22 cellular contexts compared by ENCODE assay signal in genomic region chr1:169031566-169032224, GRCh38.
DNase-seq lines count a peak whose midpoint lies in the region; ATAC-seq, FAIRE-seq and TF ChIP-seq lines count a peak whose summit lies in the region.
"Had no signal": no experiment of that assay in that cellular context is flagged by ENCODE, and none has a peak within 500 bp of the region (broad histone marks: within the 10 kb centered on the region; RNA-seq: fewer than 3 reads in every experiment).

No MANE protein-coding gene starts in this region.

- no peaks in the 10 kb centered on the region for H3K9me3 ChIP-seq in K562 (replicated peaks; ENCODE audit: control insufficient read depth, insufficient read depth, low read depth, low read length)
- no peaks in the 10 kb centered on the region for H3K9me3 ChIP-seq in lower lobe of right lung
- H3K9me3 ChIP-seq: colonic mucosa, suprapubic skin had no signal

- ATAC-seq in K562: no peak
- ATAC-seq in esophagus mucosa: no peak
- no peak for ATAC-seq in HG02763 (IDR thresholded peaks at IDR 0.05; ENCODE audit: unreplicated experiment)
- no peak for ATAC-seq in lower lobe of right lung
- ATAC-seq: left cardiac atrium had no signal

- H2AFZ ChIP-seq in K562 (ENCODE audit: low read depth, low read length): no peak overlapping the region

- H3K4ac ChIP-seq in mesendoderm (ENCODE audit: low read depth, low read length): no peak overlapping the region

- H3K36me3 ChIP-seq in K562 (ENCODE audit: control insufficient read depth, insufficient read depth, low read length) (no peaks in the 10 kb centered on the region), mesendoderm (ENCODE audit: control insufficient read depth, insufficient read depth, low read length) (no peaks in the 10 kb centered on the region), lower lobe of right lung (no peaks in the 10 kb centered on the region)
- H3K36me3 ChIP-seq: colonic mucosa, suprapubic skin had no signal

- 0 out of 5 replicates have a peak, but pooled peaks cover 0 to 2% of the 10 kb centered on the region in 2 experiments for H3K27me3 ChIP-seq in K562 (ENCODE audit: control insufficient read depth in 2 of 2, insufficient read depth in 2 of 2, low read length in 2 of 2)
- no peaks in the 10 kb centered on the region for H3K27me3 ChIP-seq in mesendoderm (ENCODE audit: insufficient read depth, low read length, poor library complexity)
- no peaks in the 10 kb centered on the region for H3K27me3 ChIP-seq in lower lobe of right lung (ENCODE audit: low read depth)
- H3K27me3 ChIP-seq: colonic mucosa, suprapubic skin had no signal

- H2BK120ac ChIP-seq in mesendoderm (ENCODE audit: low read depth, low read length): no peak overlapping the region

- FAIRE-seq in K562 (lab: Jason Lieb, UNC): no peak
- FAIRE-seq: G401.6 had no signal

- H3K9ac ChIP-seq in K562 (ENCODE audit: insufficient read depth in 1 of 2, low read depth in 2 of 2, low read length in 2 of 2) (no peak overlapping the region), mesendoderm (ENCODE audit: low read length) (no peak overlapping the region)

- TF ChIP-seq RAD21 in K562 (CRISPR knock-in tag; conservative IDR thresholded peaks at IDR 0.05 in 1 of 2, IDR thresholded peaks at IDR 0.05 in 1 of 2): no peak

- no TSS peak for BruUV-seq in K562 (replicated peaks; lab: Mats Ljungman, UMichigan)

- no peak for TF ChIP-seq EP300 in K562 (IDR thresholded peaks at IDR 0.05; ENCODE audit: low read length)

- H4K8ac ChIP-seq in mesendoderm (ENCODE audit: low read depth, low read length): no peak overlapping the region

- no peak overlapping the region for H2BK15ac ChIP-seq in mesendoderm (replicated peaks; ENCODE audit: low read depth)

- H2BK5ac ChIP-seq in mesendoderm (ENCODE audit: low read length): no peak overlapping the region

- WGBS in K562 (ENCODE audit: insufficient coverage, low coverage, missing lambda C conversion rate): 3% methylated on average over 5 of the region's 5 CpGs
- WGBS in mesendoderm (ENCODE audit: extremely low coverage, insufficient coverage, low lambda C conversion rate): no CpG with 5 or more reads among the region's 5 CpGs

- no peak overlapping the region for H3K23ac ChIP-seq in mesendoderm (ENCODE audit: low read length)

- DNase-seq in M059J (ENCODE audit: low read depth): peak; percentile 22
- DNase-seq in K562 (ENCODE audit: extremely low read depth in 1 of 4, low spot score in 3 of 4): no peak
- peak; percentile 89 for DNase-seq in mesendoderm
- DNase-seq in stromal cell of bone marrow (ENCODE audit: low read depth): peak; percentile 2
- DNase-seq in NCI-H1092 treated with DMSO at 0.1 percent for 48 hours (lab: John Stamatoyannopoulos, UW): no peak
- DNase-seq in lower lobe of right lung: no peak
- DNase-seq: activated CD4-positive, alpha-beta T cell treated with anti-CD3 and anti-CD28 coated beads for 48 hours; AML-193; colonic mucosa; foreskin fibroblast; left cardiac atrium; NCI-H1436; NCI-H2171; NCI-H69; occipital lobe; stimulated activated CD4-positive, alpha-beta T cell treated with anti-CD3 and anti-CD28 coated beads, Interleukin-4, amount 100 ng/mL, for 1 hour; T1000 had no signal

- H3K79me2 ChIP-seq in K562 (ENCODE audit: control insufficient read depth, insufficient read depth, low read length) (no peaks in the 10 kb centered on the region), mesendoderm (ENCODE audit: control insufficient read depth, insufficient read depth, low read length) (no peaks in the 10 kb centered on the region)

- H3K4me1 ChIP-seq in K562 (replicated peaks in 1 of 2; ENCODE audit: control insufficient read depth in 2 of 2, insufficient read depth in 2 of 2, low read length in 2 of 2) (peaks cover 0 to 5% of the 10 kb centered on the region in 2 experiments; a peak in 2 of 5 replicates), mesendoderm (ENCODE audit: control insufficient read depth, low read depth, low read length) (no peaks in the 10 kb centered on the region), lower lobe of right lung (no peaks in the 10 kb centered on the region)
- H3K4me1 ChIP-seq: colonic mucosa, suprapubic skin had no signal

- no peaks in the 10 kb centered on the region for H3K9me1 ChIP-seq in K562 (ENCODE audit: control insufficient read depth, insufficient read depth, low read length)

- H3K27ac ChIP-seq in K562 (ENCODE audit: extremely low read depth, low read depth, low read length): no peak overlapping the region
- H3K27ac ChIP-seq in mesendoderm (ENCODE audit: low read depth, low read length): no peak overlapping the region
- no peak overlapping the region for H3K27ac ChIP-seq in lower lobe of right lung
- H3K27ac ChIP-seq: colonic mucosa, SK-N-MC, suprapubic skin had no signal

- H4K20me1 ChIP-seq in K562 (replicated peaks; ENCODE audit: control insufficient read depth, insufficient read depth, low read length): no peaks in the 10 kb centered on the region

- H3K4me2 ChIP-seq in K562 (ENCODE audit: insufficient read depth, low read length): no peak overlapping the region
- H3K4me2 ChIP-seq in mesendoderm (ENCODE audit: low read length): no peak overlapping the region

- H4K5ac ChIP-seq in mesendoderm (ENCODE audit: low read length): no peak overlapping the region

- no peak for TF ChIP-seq POLR2A in K562 (conservative IDR thresholded peaks at IDR 0.05)

- H3K18ac ChIP-seq in mesendoderm (ENCODE audit: low read length): no peak overlapping the region

- POLR2A ChIA-PET in K562 (lab: Yijun Ruan, JAX): no interaction called here

- CTCF ChIA-PET in K562 (lab: Yijun Ruan, JAX; ENCODE audit: low intra/inter-chr PET ratio): no interaction called here

- intact Hi-C loops in K562 (cut with micrococcal nuclease) (no loop called here), lower lobe of right lung (cut with DNase I) (no loop called here)

- no peak overlapping the region for H3K4me3 ChIP-seq in K562
- no peak overlapping the region for H3K4me3 ChIP-seq in mesendoderm (ENCODE audit: low read length)
- H3K4me3 ChIP-seq in lower lobe of right lung: no peak overlapping the region
- H3K4me3 ChIP-seq: colonic mucosa, SK-N-MC, suprapubic skin had no signal

- no peak overlapping the region for H3K56ac ChIP-seq in mesendoderm (ENCODE audit: low read length)

- H2AK5ac ChIP-seq in mesendoderm (ENCODE audit: low read length): no peak overlapping the region

- no peaks in the 10 kb centered on the region for H3K79me1 ChIP-seq in mesendoderm (ENCODE audit: low read length)

- in situ Hi-C loops in K562 (cut with MboI): no loop called here

- TF ChIP-seq CTCF in K562 (IDR thresholded peaks at IDR 0.05 in 2 of 3, conservative IDR thresholded peaks at IDR 0.05 in 1 of 3; ENCODE audit: insufficient read depth in 2 of 3, low read depth in 1 of 3, low read length in 3 of 3) (no peak), lower lobe of right lung (IDR thresholded peaks at IDR 0.05) (no peak)

TF ChIP-seq in K562, 482 proteins besides CTCF, POLR2A, EP300 and RAD21 (continues in another document):
- TF ChIP-seq GATA2 (CRISPR knock-in tag; IDR thresholded peaks at IDR 0.05) (no peak), ZNF407 (IDR thresholded peaks at IDR 0.05; ENCODE audit: low read depth) (no peak)

Comparison
In these comparisons a context has a peak if more than half of its experiments do, and no peak if none do; other contexts are left out.
1. DNase-seq: peak in M059J (single experiment), mesendoderm (single experiment) and stromal cell of bone marrow (single experiment); none in K562 (0 of 4), NCI-H1092 treated with DMSO at 0.1 percent for 48 hours (single experiment) and lower lobe of right lung (single experiment).